Comparison of ENCODE assay signal across 27 cellular contexts in the genomic region with DNA sequence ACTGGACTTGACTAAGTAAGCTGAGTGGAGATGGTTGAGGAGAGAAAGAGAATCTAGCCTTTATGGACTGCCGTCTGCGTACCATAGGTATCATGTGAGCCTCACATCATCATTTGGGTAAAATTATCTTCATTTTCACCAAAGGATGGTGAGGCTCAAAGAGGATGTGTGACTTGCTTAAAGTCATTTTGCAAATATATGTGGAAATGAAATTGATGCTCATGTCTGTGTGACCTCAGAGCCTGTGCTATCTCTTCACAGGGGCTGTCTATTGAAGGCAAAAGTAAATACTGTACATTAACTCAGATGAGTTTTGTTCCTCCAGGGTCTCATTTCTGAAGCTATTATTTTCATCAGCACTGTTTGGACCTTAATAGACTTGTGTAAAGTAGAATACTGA.
"Had no signal": no experiment of that assay in that cellular context is flagged by ENCODE, and none has a peak within 500 bp of the region (broad histone marks: within the 10 kb centered on the region; RNA-seq: fewer than 3 reads in every experiment).

No MANE protein-coding gene starts in this region.

- H3K27me3 ChIP-seq: dorsolateral prefrontal cortex, heart left ventricle, hepatocyte, left lung, right lobe of liver, testis, tibial nerve, upper lobe of right lung, uterus had no signal

- H3K4me3 ChIP-seq: dorsolateral prefrontal cortex, heart left ventricle, hepatocyte, left lung, mucosa of descending colon, right lobe of liver, testis, tibial nerve, upper lobe of right lung, uterus had no signal

- H3K27me3 Mint-ChIP-seq: naive B cell; natural killer cell treated with Interleukin-12 subunit alpha and Interleukin-12 subunit beta and Interleukin-15 and Interleukin-18, amount 100 ng/mL, for 72 hours; progenitor cell of endocrine pancreas had no signal

- H3K27ac ChIP-seq: dorsolateral prefrontal cortex, heart left ventricle, hepatocyte, left lung, parathyroid adenoma, right lobe of liver, testis, tibial nerve, upper lobe of right lung, uterus had no signal

- H3K27ac Mint-ChIP-seq: mesothelial cell of epicardium; naive B cell; natural killer cell treated with Interleukin-12 subunit alpha and Interleukin-12 subunit beta and Interleukin-15 and Interleukin-18, amount 100 ng/mL, for 72 hours; progenitor cell of endocrine pancreas had no signal

- H3K4me1 Mint-ChIP-seq: mesothelial cell of epicardium, naive B cell, neural crest cell had no signal

- H3K4me3 Mint-ChIP-seq: mesothelial cell of epicardium; naive B cell; natural killer cell treated with Interleukin-12 subunit alpha and Interleukin-12 subunit beta and Interleukin-15 and Interleukin-18, amount 100 ng/mL, for 72 hours; neural crest cell had no signal

- H3K9me3 Mint-ChIP-seq: mesothelial cell of epicardium; naive B cell; natural killer cell treated with Interleukin-12 subunit alpha and Interleukin-12 subunit beta and Interleukin-15 and Interleukin-18, amount 100 ng/mL, for 72 hours; neural crest cell had no signal

- H3K9me3 ChIP-seq: heart left ventricle, left lung, mucosa of descending colon, right lobe of liver, testis, tibial nerve, upper lobe of right lung, uterus had no signal

- H3K36me3 ChIP-seq: uterus had no signal

- H3K4me1 ChIP-seq: heart left ventricle, left lung, parathyroid adenoma, right lobe of liver, testis, tibial nerve, upper lobe of right lung, uterus had no signal

- FAIRE-seq: colon, frontal cortex, small intestine had no signal

- DNase-seq: dorsolateral prefrontal cortex; effector CD4-positive, alpha-beta T cell; heart left ventricle; left cardiac atrium; left lung; mesenchymal stem cell; mucosa of descending colon; naive B cell; right lobe of liver; small intestine; stimulated activated CD4-positive, alpha-beta T cell treated with anti-CD3 and anti-CD28 coated beads, Interleukin-15, amount 100 ng/mL, for 24 hours; stimulated activated CD4-positive, alpha-beta T cell treated with anti-CD3 and anti-CD28 coated beads, Interleukin-4, amount 100 ng/mL, for 1 hour; stimulated activated CD8-positive, alpha-beta memory T cell treated with anti-CD3 and anti-CD28 coated beads, Interleukin-4, amount 100 ng/mL, for 48 hours; stimulated activated naive CD4-positive, alpha-beta T cell treated with Interleukin-2 at 50 U/mL for 16 hours; substantia nigra; testis; upper lobe of right lung; uterus had no signal

- ATAC-seq: heart left ventricle; left cardiac atrium; left lung; natural killer cell treated with Interleukin-12 subunit alpha and Interleukin-12 subunit beta and Interleukin-15 and Interleukin-18, amount 100 ng/mL, for 72 hours; right lobe of liver; upper lobe of right lung had no signal
